In genomic region chr1:94926915-94927404, GRCh38 we compare ENCODE assay signal across 8 cellular contexts. TPM values are rescaled to one million over a fixed set of nuclear protein-coding genes. Genes with fewer than 3 reads are reported as not detected.
A peak's percentile ranks its signal among the peaks of the same experiment; 100 is the strongest.
DNase-seq lines count a peak whose midpoint lies in the region; ATAC-seq lines count a peak whose summit lies in the region.

CNN3 (minus strand) TSS chr1:94927110; CDS start chr1:94926894, 216 bp downstream.

- peaks cover 16% of the 10 kb centered on the region for H3K4me1 Mint-ChIP-seq in activated T-cell treated with anti-CD3 and anti-CD28 coated beads, Interleukin-2, amount 50 U/mL, for 72 hours (ENCODE audit: low read depth)

- H3K27me3 ChIP-seq in esophagus (ENCODE audit: control insufficient read depth in 1 of 2, insufficient read depth in 2 of 2, low read length in 2 of 2) = no peaks in the 10 kb centered on the region
- H3K27me3 ChIP-seq in mucosa of rectum (ENCODE audit: control insufficient read depth in 2 of 2, insufficient read depth in 2 of 2, low read length in 2 of 2) = no peaks in the 10 kb centered on the region

- peak within 1 kb of the TSS; percentile 77 to 95 for H3K9ac ChIP-seq in mucosa of rectum (ENCODE audit: low read depth in 1 of 2, low read length in 2 of 2)

- H3K9me3 Mint-ChIP-seq in activated T-cell treated with anti-CD3 and anti-CD28 coated beads, Interleukin-2, amount 50 U/mL, for 72 hours = no peaks in the 10 kb centered on the region

- H3K36me3 ChIP-seq in esophagus (ENCODE audit: control insufficient read depth in 2 of 2, insufficient read depth in 2 of 2, low read length in 1 of 2) = no peaks in the 10 kb centered on the region
- H3K36me3 ChIP-seq in mucosa of rectum (ENCODE audit: control insufficient read depth in 2 of 2, insufficient read depth in 2 of 2, low read length in 2 of 2) = no peaks in the 10 kb centered on the region

- peak within 1 kb of the TSS; percentile 75 to 82 for H3K4me3 ChIP-seq in esophagus (ENCODE audit: low read depth in 1 of 2, low read length in 2 of 2)
- H3K4me3 ChIP-seq in mucosa of rectum (ENCODE audit: low read length in 2 of 2) = peak within 1 kb of the TSS; percentile 85 to 89

- H3K9me3 ChIP-seq in esophagus (ENCODE audit: control insufficient read depth in 2 of 2, insufficient read depth in 1 of 2, low read depth in 1 of 2, low read length in 1 of 2) (no peaks in the 10 kb centered on the region), mucosa of rectum (ENCODE audit: control insufficient read depth in 2 of 2, low read length in 2 of 2) (no peaks in the 10 kb centered on the region)

- H3K4me1 ChIP-seq in esophagus (ENCODE audit: control insufficient read depth in 2 of 2, insufficient read depth in 2 of 2, low read length in 1 of 2) (peaks cover 0 to 2% of the 10 kb centered on the region in 2 donors), mucosa of rectum (ENCODE audit: control insufficient read depth in 2 of 2, insufficient read depth in 2 of 2, low read length in 2 of 2) (peaks cover 22 to 49% of the 10 kb centered on the region in 2 donors)

- no peak within 1 kb of the TSS for H3K27ac Mint-ChIP-seq in activated T-cell treated with anti-CD3 and anti-CD28 coated beads, Interleukin-2, amount 50 U/mL, for 72 hours

- H3K27me3 Mint-ChIP-seq in activated T-cell treated with anti-CD3 and anti-CD28 coated beads, Interleukin-2, amount 50 U/mL, for 72 hours (ENCODE audit: low read depth) = peaks cover 27% of the 10 kb centered on the region

- DNase-seq in Ammon's horn (ENCODE audit: low spot score) = peak; percentile 95
- DNase-seq in NCI-H748 treated with DMSO at 0.1 percent for 48 hours (lab: John Stamatoyannopoulos, UW) = peak; percentile 60
- DNase-seq in activated T-cell treated with anti-CD3 and anti-CD28 coated beads, Interleukin-2, amount 50 U/mL, for 72 hours = peak; percentile 81 to 87
- peak; percentile 60 for DNase-seq in stimulated activated CD8-positive, alpha-beta memory T cell treated with anti-CD3 and anti-CD28 coated beads, Interleukin-4, amount 100 ng/mL, for 24 hours (ENCODE audit: low read depth)

- WGBS in esophagus, 2 donors = 0 to 2% methylated on average over 29 to 57 of the region's 57 CpGs

- H3K36me3 Mint-ChIP-seq in activated T-cell treated with anti-CD3 and anti-CD28 coated beads, Interleukin-2, amount 50 U/mL, for 72 hours (ENCODE audit: insufficient read depth in 2 of 2) = peaks cover 0 to 3% of the 10 kb centered on the region in 2 donors

- peak within 1 kb of the TSS; percentile 93 to 95 for H3K27ac ChIP-seq in esophagus (ENCODE audit: low read depth in 2 of 2, low read length in 1 of 2)
- peak within 1 kb of the TSS; percentile 93 to 95 for H3K27ac ChIP-seq in mucosa of rectum (ENCODE audit: low read depth in 2 of 2, low read length in 2 of 2)

- ATAC-seq in GM19324 (IDR thresholded peaks at IDR 0.05; ENCODE audit: low FRiP score, unreplicated experiment) = peak; percentile 91
- ATAC-seq in HG03457 (IDR thresholded peaks at IDR 0.05; ENCODE audit: unreplicated experiment) = peak; percentile 67
- ATAC-seq in activated T-cell treated with anti-CD3 and anti-CD28 coated beads, Interleukin-2, amount 50 U/mL, for 72 hours (replicated peaks in 1 of 2) = peak; percentile 91 to 92

- H3K4me3 Mint-ChIP-seq in activated T-cell treated with anti-CD3 and anti-CD28 coated beads, Interleukin-2, amount 50 U/mL, for 72 hours = peak within 1 kb of the TSS; percentile 78 to 90

RNA-seq across cellular contexts. Expression of gene CNN3, which starts in this region (rescaled TPM):
- 10 to 100 TPM in 1 of 2 donors, 1 to 10 TPM in 1; 6.3 to 11.2 TPM for total RNA-seq in activated T-cell treated with anti-CD3 and anti-CD28 coated beads, Interleukin-2, amount 50 U/mL, for 72 hours
- 100 to 1,000 TPM; 101 to 104 TPM for polyA plus RNA-seq in esophagus

Comparison
In these comparisons a context has a peak if more than half of its experiments do, and no peak if none do; other contexts are left out.
1. Peak in every context shown above with its lines: DNase-seq, ATAC-seq, H3K4me3 ChIP-seq and H3K27ac ChIP-seq.